ENCODE assay signal across 14 cellular contexts in genomic region chr11:133403900-133404299, GRCh38.
A peak's percentile ranks its signal among the peaks of the same experiment; 100 is the strongest.
DNase-seq lines count a peak whose midpoint lies in the region; ATAC-seq, FAIRE-seq and TF ChIP-seq lines count a peak whose summit lies in the region.
"Had no signal": no experiment of that assay in that cellular context is flagged by ENCODE, and none has a peak within 500 bp of the region (broad histone marks: within the 10 kb centered on the region; RNA-seq: fewer than 3 reads in every experiment).

No MANE protein-coding gene starts in this region.

- no peak for TF ChIP-seq POLR2A in K562 (conservative IDR thresholded peaks at IDR 0.05)

- peak; percentile 49; the same call in 1 of the 3 replicates for ATAC-seq in K562
- ATAC-seq in HG03025 (IDR thresholded peaks at IDR 0.05; ENCODE audit: low FRiP score, unreplicated experiment), result no peak

- H3K9me3 ChIP-seq in A673 (ENCODE audit: low read depth, low read length, poor library complexity, severe bottlenecking) (peaks cover 17% of the 10 kb centered on the region), Karpas-422 (ENCODE audit: low read length) (no peaks in the 10 kb centered on the region), K562 (replicated peaks; ENCODE audit: control insufficient read depth, insufficient read depth, low read depth, low read length) (no peaks in the 10 kb centered on the region)
- no peaks in the 10 kb centered on the region for H3K9me3 ChIP-seq in CD4-positive, alpha-beta memory T cell (ENCODE audit: control insufficient read depth in 1 of 2, low read length in 2 of 2)
- H3K9me3 ChIP-seq: MG63, stomach had no signal

- no peak overlapping the region for H3K27ac Mint-ChIP-seq in CD4-positive, alpha-beta memory T cell

- no peak for TF ChIP-seq RAD21 in K562 (CRISPR knock-in tag; conservative IDR thresholded peaks at IDR 0.05 in 1 of 2, IDR thresholded peaks at IDR 0.05 in 1 of 2)

- H3K4me1 ChIP-seq in A673 (ENCODE audit: insufficient read depth, low read length, poor library complexity, severe bottlenecking) (no peaks in the 10 kb centered on the region), Karpas-422 (ENCODE audit: low read length) (no peaks in the 10 kb centered on the region), K562 (replicated peaks in 1 of 2; ENCODE audit: control insufficient read depth in 2 of 2, insufficient read depth in 2 of 2, low read length in 2 of 2) (no peaks in the 10 kb centered on the region)
- H3K4me1 ChIP-seq in CD4-positive, alpha-beta memory T cell (ENCODE audit: insufficient read depth, low read length), result no peaks in the 10 kb centered on the region
- H3K4me1 ChIP-seq: stomach had no signal

- TF ChIP-seq EP300 in K562 (IDR thresholded peaks at IDR 0.05; ENCODE audit: low read length), result no peak

- TF ChIP-seq CTCF in A673 (conservative IDR thresholded peaks at IDR 0.05; ENCODE audit: low read depth, low read length), result peak; percentile 42
- TF ChIP-seq CTCF in GM06990 (IDR thresholded peaks at IDR 0.05; ENCODE audit: insufficient read depth, low read length, poor library complexity, severe bottlenecking), result peak; percentile 62
- TF ChIP-seq CTCF in K562 (IDR thresholded peaks at IDR 0.05 in 2 of 3, conservative IDR thresholded peaks at IDR 0.05 in 1 of 3; ENCODE audit: insufficient read depth in 2 of 3, low read depth in 1 of 3, low read length in 3 of 3), result peak in 1 of 3 experiments; percentile 1; a peak in 1 of 6 replicates

- intact Hi-C loops in A673 (cut with micrococcal nuclease; ENCODE audit: unreplicated experiment), result no loop called here
- intact Hi-C loops in K562 (cut with micrococcal nuclease), result no loop called here
- intact Hi-C loops in CD4-positive, alpha-beta memory T cell (cut with micrococcal nuclease), result no loop called here

- no peak for FAIRE-seq in K562 (lab: Jason Lieb, UNC)

- no peak overlapping the region for H3K9ac ChIP-seq in Karpas-422 (ENCODE audit: low read length)
- no peak overlapping the region for H3K9ac ChIP-seq in K562 (ENCODE audit: insufficient read depth in 1 of 2, low read depth in 2 of 2, low read length in 2 of 2)

- CTCF ChIA-PET in A673 (lab: Charles Lee) (no interaction called here), K562 (lab: Yijun Ruan, JAX; ENCODE audit: low intra/inter-chr PET ratio) (no interaction called here)
- CTCF ChIA-PET in CD4-positive, alpha-beta memory T cell (lab: Charles Lee; ENCODE audit: partially characterized antibody), result no interaction called here

- no TSS peak for BruUV-seq in A673 (replicated peaks; lab: Mats Ljungman, UMichigan)
- no TSS peak for BruUV-seq in K562 (replicated peaks; lab: Mats Ljungman, UMichigan)

- H3K36me3 ChIP-seq in A673 (ENCODE audit: insufficient read depth, low read length, poor library complexity, severe bottlenecking) (no peaks in the 10 kb centered on the region), GM06990 (ENCODE audit: control insufficient read depth, insufficient read depth, low read length) (no peaks in the 10 kb centered on the region), Karpas-422 (ENCODE audit: insufficient read depth, low read length) (no peaks in the 10 kb centered on the region), K562 (ENCODE audit: control insufficient read depth, insufficient read depth, low read length) (no peaks in the 10 kb centered on the region)
- H3K36me3 ChIP-seq in CD4-positive, alpha-beta memory T cell (ENCODE audit: insufficient read depth, low read length), result no peaks in the 10 kb centered on the region
- H3K36me3 ChIP-seq: MG63, stomach had no signal

- no peak overlapping the region for H2AFZ ChIP-seq in Karpas-422 (ENCODE audit: low read length)
- no peak overlapping the region for H2AFZ ChIP-seq in K562 (ENCODE audit: low read depth, low read length)

- H3K27me3 Mint-ChIP-seq in CD4-positive, alpha-beta memory T cell, result peaks cover 0 to 2% of the 10 kb centered on the region in 2 donors

- H3K27ac ChIP-seq in A673 (ENCODE audit: low read depth, low read length, poor library complexity, severe bottlenecking) (no peak overlapping the region), Karpas-422 (ENCODE audit: low read length) (no peak overlapping the region), K562 (ENCODE audit: extremely low read depth, low read depth, low read length) (no peak overlapping the region)
- no peak overlapping the region for H3K27ac ChIP-seq in CD4-positive, alpha-beta memory T cell (ENCODE audit: low read depth, low read length)
- H3K27ac ChIP-seq: skin epidermis, stomach had no signal

- in situ Hi-C loops in K562 (cut with MboI), result no loop called here

- H3K4me1 Mint-ChIP-seq in CD4-positive, alpha-beta memory T cell, result no peaks in the 10 kb centered on the region

- H3K79me2 ChIP-seq in Karpas-422 (ENCODE audit: low read length), result no peaks in the 10 kb centered on the region
- no peaks in the 10 kb centered on the region for H3K79me2 ChIP-seq in K562 (ENCODE audit: control insufficient read depth, insufficient read depth, low read length)

- POLR2A ChIA-PET in A673 (lab: Charles Lee; ENCODE audit: low non-redundant PET) (no interaction called here), K562 (lab: Yijun Ruan, JAX) (no interaction called here)
- POLR2A ChIA-PET in CD4-positive, alpha-beta memory T cell (lab: Charles Lee; ENCODE audit: partially characterized antibody), result no interaction called here

- H3K9me1 ChIP-seq in K562 (ENCODE audit: control insufficient read depth, insufficient read depth, low read length), result no peaks in the 10 kb centered on the region

- H3K4me2 ChIP-seq in Karpas-422 (ENCODE audit: low read depth, low read length, poor library complexity, severe bottlenecking), result no peak overlapping the region
- H3K4me2 ChIP-seq in K562 (ENCODE audit: insufficient read depth, low read length), result no peak overlapping the region

- peaks cover 0 to 7% (median under 1%) of the 10 kb centered on the region in 8 donors for H3K9me3 Mint-ChIP-seq in CD4-positive, alpha-beta memory T cell

- H3K4me3 Mint-ChIP-seq in CD4-positive, alpha-beta memory T cell, result no peak overlapping the region

- 0% methylated on average over 5 of the region's 6 CpGs for WGBS in K562 (ENCODE audit: insufficient coverage, low coverage, missing lambda C conversion rate)

- DNase-seq in A673 (ENCODE audit: low spot score), result peak; percentile 10
- DNase-seq in GM06990 (ENCODE audit: extremely low read depth, insufficient read length), result no peak
- DNase-seq in Karpas-422, result peak; percentile 63
- peak in 3 of 4 experiments; percentile 12 to 16 (median 15) for DNase-seq in K562 (ENCODE audit: extremely low read depth in 1 of 4, low spot score in 3 of 4)
- DNase-seq in hypothalamus (lab: John Stamatoyannopoulos, UW), result no peak
- no peak for DNase-seq in NCI-H345 treated with DMSO at 0.1 percent for 48 hours (lab: John Stamatoyannopoulos, UW; ENCODE audit: unreplicated experiment)
- no peak for DNase-seq in CD4-positive, alpha-beta memory T cell
- DNase-seq: cerebellar nuclear complex, DMS153, foreskin melanocyte, MG63, stomach had no signal

- H3K4me3 ChIP-seq in A673 (ENCODE audit: low read depth, low read length, poor library complexity, severe bottlenecking), result no peak overlapping the region
- H3K4me3 ChIP-seq in GM06990 (replicated peaks; ENCODE audit: low read depth, low read length), result no peak overlapping the region
- H3K4me3 ChIP-seq in Karpas-422 (ENCODE audit: low read length), result no peak overlapping the region
- no peak overlapping the region for H3K4me3 ChIP-seq in K562
- no peak overlapping the region for H3K4me3 ChIP-seq in CD4-positive, alpha-beta memory T cell (ENCODE audit: low read length in 2 of 2)
- H3K4me3 ChIP-seq: MG63, skin epidermis, stomach had no signal

- H4K20me1 ChIP-seq in Karpas-422 (ENCODE audit: insufficient read depth, low read depth, low read length) (no peaks in the 10 kb centered on the region), K562 (replicated peaks; ENCODE audit: control insufficient read depth, insufficient read depth, low read length) (no peaks in the 10 kb centered on the region)

- no peaks in the 10 kb centered on the region for H3K36me3 Mint-ChIP-seq in CD4-positive, alpha-beta memory T cell

- no peaks in the 10 kb centered on the region for H3K9me2 ChIP-seq in Karpas-422 (replicated peaks; ENCODE audit: insufficient read depth, low read length)

- H3K27me3 ChIP-seq in A673 (replicated peaks; ENCODE audit: insufficient read depth, low read depth, low read length, poor library complexity) (no peaks in the 10 kb centered on the region), GM06990 (replicated peaks; ENCODE audit: control insufficient read depth, insufficient read depth, low read length) (no peaks in the 10 kb centered on the region; the same call in 1 of the 2 replicates), Karpas-422 (ENCODE audit: low read length) (no peaks in the 10 kb centered on the region), K562 (ENCODE audit: control insufficient read depth in 2 of 2, insufficient read depth in 2 of 2, low read length in 2 of 2) (no peaks in the 10 kb centered on the region)
- no peaks in the 10 kb centered on the region for H3K27me3 ChIP-seq in CD4-positive, alpha-beta memory T cell (ENCODE audit: insufficient read depth, low read length)
- H3K27me3 ChIP-seq: MG63, stomach had no signal

TF ChIP-seq in K562, 482 proteins besides CTCF, POLR2A, EP300 and RAD21 (continues in another document):
- TF ChIP-seq CHD4 (IDR thresholded peaks at IDR 0.05; ENCODE audit: insufficient read depth, insufficient replicate concordance, low read depth, low read length, poor library complexity, severe bottlenecking) (no peak), MCM7 (IDR thresholded peaks at IDR 0.05) (no peak), PCBP1 (IDR thresholded peaks at IDR 0.05; ENCODE audit: low read depth, low read length, poor library complexity, severe bottlenecking) (no peak), ZBTB7A (IDR thresholded peaks at IDR 0.05; ENCODE audit: borderline replicate concordance, control insufficient read depth, low read depth, low read length) (no peak), HNRNPLL (IDR thresholded peaks at IDR 0.05; ENCODE audit: low read depth, low read length, poor library complexity, severe bottlenecking) (no peak), RNF219 (CRISPR knock-in tag; IDR thresholded peaks at IDR 0.05) (no peak)

Comparison
In these comparisons a context has a peak if more than half of its experiments do, and no peak if none do; other contexts are left out.
1. DNase-seq: peak in A673 (single experiment), Karpas-422 (single experiment) and K562 (3 of 4); none in GM06990 (single experiment), hypothalamus (0 of 51), NCI-H345 treated with DMSO at 0.1 percent for 48 hours (single experiment) and CD4-positive, alpha-beta memory T cell (0 of 5).